ENCODE assay signal across 9 cellular contexts in genomic region chr10:112202561-112203241, GRCh38. TPM values are rescaled to one million over a fixed set of nuclear protein-coding genes. Genes with fewer than 3 reads are reported as not detected.
A peak's percentile ranks its signal among the peaks of the same experiment; 100 is the strongest.
DNase-seq lines count a peak whose midpoint lies in the region; ATAC-seq and TF ChIP-seq lines count a peak whose summit lies in the region.
"Had no signal": no experiment of that assay in that cellular context is flagged by ENCODE, and none has a peak within 500 bp of the region (broad histone marks: within the 10 kb centered on the region; RNA-seq: fewer than 3 reads in every experiment).

No MANE protein-coding gene starts in this region.

- no peak for TF ChIP-seq CTCF in endothelial cell (IDR thresholded peaks at IDR 0.05; ENCODE audit: unreplicated experiment)

- no peak overlapping the region for H3K4me3 Mint-ChIP-seq in endothelial cell (ENCODE audit: unreplicated experiment)
- H3K4me3 Mint-ChIP-seq: activated naive CD8-positive, alpha-beta T cell treated with anti-CD3 and anti-CD28 coated beads, Interleukin-2, amount 10 ng/mL, durations not matched to agents 7 days and 5 days had no signal

- peaks cover 3% of the 10 kb centered on the region for H3K4me1 Mint-ChIP-seq in endothelial cell (ENCODE audit: unreplicated experiment)
- H3K4me1 Mint-ChIP-seq: activated naive CD8-positive, alpha-beta T cell treated with anti-CD3 and anti-CD28 coated beads, Interleukin-2, amount 10 ng/mL, durations not matched to agents 7 days and 5 days had no signal

- peaks cover 7% of the 10 kb centered on the region for H3K27me3 Mint-ChIP-seq in endothelial cell (ENCODE audit: unreplicated experiment)

- H3K9me3 Mint-ChIP-seq in endothelial cell (ENCODE audit: unreplicated experiment), result no peaks in the 10 kb centered on the region
- H3K9me3 Mint-ChIP-seq: activated naive CD8-positive, alpha-beta T cell treated with anti-CD3 and anti-CD28 coated beads, Interleukin-2, amount 10 ng/mL, durations not matched to agents 7 days and 5 days had no signal

- intact Hi-C loops in left cardiac atrium (cut with DNase I) (no loop called here), posterior vena cava (cut with DNase I) (no loop called here)

- H3K27ac Mint-ChIP-seq in endothelial cell (ENCODE audit: unreplicated experiment), result no peak overlapping the region
- H3K27ac Mint-ChIP-seq: activated naive CD8-positive, alpha-beta T cell treated with anti-CD3 and anti-CD28 coated beads, Interleukin-2, amount 10 ng/mL, durations not matched to agents 7 days and 5 days had no signal

- no peaks in the 10 kb centered on the region for H3K36me3 Mint-ChIP-seq in endothelial cell (ENCODE audit: low read depth, unreplicated experiment)
- H3K36me3 Mint-ChIP-seq: activated naive CD8-positive, alpha-beta T cell treated with anti-CD3 and anti-CD28 coated beads, Interleukin-2, amount 10 ng/mL, durations not matched to agents 7 days and 5 days had no signal

- DNase-seq in glomerular visceral epithelial cell (ENCODE audit: extremely low spot score) (peak; percentile 9), endothelial cell (ENCODE audit: low spot score) (no peak), left cardiac atrium (no peak), SW480 (ENCODE audit: low spot score) (no peak), posterior vena cava (ENCODE audit: low spot score) (no peak)
- DNase-seq: activated naive CD8-positive, alpha-beta T cell treated with anti-CD3 and anti-CD28 coated beads, Interleukin-2, amount 10 ng/mL, durations not matched to agents 7 days and 5 days had no signal

- ATAC-seq in GM18498 (IDR thresholded peaks at IDR 0.05; ENCODE audit: unreplicated experiment) (peak; percentile 75), GM21576 (IDR thresholded peaks at IDR 0.05; ENCODE audit: unreplicated experiment) (peak; percentile 77), HG03457 (IDR thresholded peaks at IDR 0.05; ENCODE audit: unreplicated experiment) (peak; percentile 78), left cardiac atrium (no peak)

RNA-seq across cellular contexts. Expression of gene GPAM, which starts 19.1 kb away (rescaled TPM):
- total RNA-seq in endothelial cell (ENCODE audit: unreplicated experiment) (11.5 TPM), left cardiac atrium (100 to 1,000 TPM; 137 to 343 TPM), posterior vena cava (10 to 100 TPM; 11.8 to 13.8 TPM)

Comparison
In these comparisons a context has a peak if more than half of its experiments do, and no peak if none do; other contexts are left out.
1. ATAC-seq: peak in GM18498 (single experiment), GM21576 (single experiment) and HG03457 (single experiment); none in left cardiac atrium (0 of 2).
2. RNA of gene GPAM, which starts 19.1 kb away (total RNA-seq): 137 to 343 TPM in left cardiac atrium; 11.8 to 13.8 TPM in posterior vena cava and 11.5 TPM in endothelial cell (single experiment); every median in the first group is over 4 times any median in the second.